In the genomic region with DNA sequence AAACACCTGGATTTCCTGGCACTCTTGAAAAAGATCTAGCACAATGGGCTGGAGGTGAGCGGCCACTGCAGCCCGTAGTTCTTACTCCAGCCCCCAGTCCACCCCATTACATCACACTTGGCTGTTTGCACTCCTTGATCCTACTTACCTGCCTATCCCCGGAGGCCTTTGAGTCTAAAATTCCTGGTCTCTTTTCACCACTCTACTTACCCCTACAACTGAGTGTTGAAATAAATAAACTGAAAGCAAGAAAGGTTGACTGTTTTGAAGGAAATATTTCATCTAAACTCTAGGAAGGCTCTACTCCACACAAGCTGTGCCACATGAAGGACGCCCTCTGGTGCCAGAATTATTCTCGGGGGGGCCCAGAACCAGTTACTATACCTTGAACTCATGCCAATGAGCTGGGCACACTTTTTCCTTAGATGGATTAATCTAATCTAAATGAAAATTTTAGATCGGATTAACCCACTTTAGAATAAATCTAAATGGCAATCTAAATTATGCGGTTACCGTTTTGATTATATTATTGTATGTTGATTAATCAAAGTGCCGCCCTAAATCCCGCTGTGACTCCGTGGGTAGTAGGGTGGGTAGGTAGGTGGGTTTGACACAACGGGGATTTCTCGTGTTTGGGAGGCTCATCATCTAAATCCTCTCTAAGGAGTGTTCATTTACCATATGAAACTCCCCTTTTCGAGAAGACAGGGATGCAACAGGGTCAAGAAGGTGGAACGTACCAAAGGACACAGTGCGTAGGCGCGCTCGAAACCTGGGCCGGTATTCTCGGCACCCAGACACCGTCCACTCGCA, we compare ENCODE assay signal across 2 cellular contexts.
TF ChIP-seq lines count a peak whose summit lies in the region.

No MANE protein-coding gene starts in this region.

TF ChIP-seq in HCT116, 20 proteins besides CTCF, POLR2A, EP300 and RAD21:
- TF ChIP-seq SRF (IDR thresholded peaks at IDR 0.05; ENCODE audit: low read depth) (no peak), FOSL1 (IDR thresholded peaks at IDR 0.05; ENCODE audit: low read depth) (no peak), CBX3 (IDR thresholded peaks at IDR 0.05; ENCODE audit: low read depth) (0 out of 2 replicates have a peak, but pooled peaks have one; percentile 13), MAX (IDR thresholded peaks at IDR 0.05) (peak; percentile 17; the same call in 1 of the 2 replicates), ZFX (IDR thresholded peaks at IDR 0.05) (no peak), EGR1 (IDR thresholded peaks at IDR 0.05; ENCODE audit: low read depth) (peak; percentile 86), JUND (IDR thresholded peaks at IDR 0.05) (no peak), EZH2 (IDR thresholded peaks at IDR 0.05) (no peak), ELF1 (IDR thresholded peaks at IDR 0.05; ENCODE audit: borderline replicate concordance, low read depth) (no peak), SIN3A (IDR thresholded peaks at IDR 0.05; ENCODE audit: low read depth) (peak; percentile 8; the same call in 1 of the 2 replicates), EZH2phosphoT487 (IDR thresholded peaks at IDR 0.05; ENCODE audit: borderline replicate concordance) (no peak), CEBPB (IDR thresholded peaks at IDR 0.05; ENCODE audit: low read depth) (0 out of 2 replicates have a peak, but pooled peaks have one; percentile 31), TCF7L2 (IDR thresholded peaks at IDR 0.05; ENCODE audit: borderline replicate concordance, extremely low read depth, insufficient read depth, insufficient read length) (peak; percentile 68), POLR2AphosphoS5 (IDR thresholded peaks at IDR 0.05; ENCODE audit: low read depth, low read length) (peak; percentile 79; the same call in 1 of the 2 replicates)

TF ChIP-seq in endothelial cell of umbilical vein, 7 proteins besides CTCF, POLR2A, EP300 and RAD21:
- TF ChIP-seq JUN (IDR thresholded peaks at IDR 0.05; ENCODE audit: borderline replicate concordance, insufficient read depth, insufficient read length, low read depth) (no peak), EZH2 (IDR thresholded peaks at IDR 0.05; ENCODE audit: borderline replicate concordance, low read depth, low read length, severe bottlenecking) (no peak), POLR2AphosphoS5 (IDR thresholded peaks at IDR 0.05; ENCODE audit: insufficient read depth, low read depth, low read length) (no peak), MAX (IDR thresholded peaks at IDR 0.05; ENCODE audit: insufficient read depth, insufficient read length) (no peak), GATA2 (IDR thresholded peaks at IDR 0.05; ENCODE audit: insufficient read depth, insufficient read length, low read depth, low read length) (no peak), FOS (IDR thresholded peaks at IDR 0.05; ENCODE audit: borderline replicate concordance, insufficient read depth, low read length) (no peak), MYC (IDR thresholded peaks at IDR 0.05; ENCODE audit: low read depth, low read length) (no peak)
